In genomic region chr1:83999316-83999819, GRCh38 we compare ENCODE assay signal across 1 cellular context.
TF ChIP-seq lines count a peak whose summit lies in the region.

No MANE protein-coding gene starts in this region.

TF ChIP-seq in HepG2, 621 proteins besides CTCF, POLR2A, EP300 and RAD21 (continued from another document):
- TF ChIP-seq GABPB1 (CRISPR knock-in tag; IDR thresholded peaks at IDR 0.05) = 0 out of 2 replicates have a peak, but pooled peaks have one; percentile 8
- TF ChIP-seq ZNF12 (CRISPR knock-in tag; IDR thresholded peaks at IDR 0.05) = no peak
- no peak for TF ChIP-seq NFKB2 (CRISPR knock-in tag; IDR thresholded peaks at IDR 0.05; ENCODE audit: borderline replicate concordance)
- 0 out of 2 replicates have a peak, but pooled peaks have one; percentile 3 for TF ChIP-seq ZNF607 (CRISPR knock-in tag; IDR thresholded peaks at IDR 0.05; ENCODE audit: borderline replicate concordance)
- peak; percentile 5; the same call in 1 of the 2 replicates for TF ChIP-seq ZNF740 (CRISPR knock-in tag; IDR thresholded peaks at IDR 0.05)
- TF ChIP-seq KDM5B (CRISPR knock-in tag; IDR thresholded peaks at IDR 0.05; ENCODE audit: borderline replicate concordance) = peak; percentile 9; the same call in 1 of the 2 replicates
- TF ChIP-seq, protein P1, sequence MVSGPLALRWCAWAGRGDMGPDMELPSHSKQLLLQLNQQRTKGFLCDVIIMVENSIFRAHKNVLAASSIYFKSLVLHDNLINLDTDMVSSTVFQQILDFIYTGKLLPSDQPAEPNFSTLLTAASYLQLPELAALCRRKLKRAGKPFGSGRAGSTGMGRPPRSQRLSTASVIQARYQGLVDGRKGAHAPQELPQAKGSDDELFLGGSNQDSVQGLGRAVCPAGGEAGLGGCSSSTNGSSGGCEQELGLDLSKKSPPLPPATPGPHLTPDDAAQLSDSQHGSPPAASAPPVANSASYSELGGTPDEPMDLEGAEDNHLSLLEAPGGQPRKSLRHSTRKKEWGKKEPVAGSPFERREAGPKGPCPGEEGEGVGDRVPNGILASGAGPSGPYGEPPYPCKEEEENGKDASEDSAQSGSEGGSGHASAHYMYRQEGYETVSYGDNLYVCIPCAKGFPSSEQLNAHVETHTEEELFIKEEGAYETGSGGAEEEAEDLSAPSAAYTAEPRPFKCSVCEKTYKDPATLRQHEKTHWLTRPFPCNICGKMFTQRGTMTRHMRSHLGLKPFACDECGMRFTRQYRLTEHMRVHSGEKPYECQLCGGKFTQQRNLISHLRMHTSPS (CRISPR knock-in tag; IDR thresholded peaks at IDR 0.05; ENCODE audit: low read depth) = no peak
- no peak for TF ChIP-seq MAX (IDR thresholded peaks at IDR 0.05)
- TF ChIP-seq MTF2 (CRISPR knock-in tag; IDR thresholded peaks at IDR 0.05; ENCODE audit: borderline replicate concordance) = 0 out of 2 replicates have a peak, but pooled peaks have one; percentile 4
- peak; percentile 7; the same call in 1 of the 2 replicates for TF ChIP-seq ZMYM4 (CRISPR knock-in tag; IDR thresholded peaks at IDR 0.05)
- TF ChIP-seq, protein P2, sequence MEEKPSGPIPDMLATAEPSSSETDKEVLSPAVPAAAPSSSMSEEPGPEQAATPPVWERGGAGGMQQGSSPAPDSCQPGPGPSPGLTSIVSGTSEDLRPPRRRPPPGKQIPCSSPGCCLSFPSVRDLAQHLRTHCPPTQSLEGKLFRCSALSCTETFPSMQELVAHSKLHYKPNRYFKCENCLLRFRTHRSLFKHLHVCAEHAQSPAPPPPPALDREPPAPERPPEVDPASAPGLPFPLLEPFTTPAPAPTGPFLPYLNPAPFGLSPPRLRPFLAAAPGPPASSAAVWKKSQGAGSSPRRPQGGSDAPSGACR (CRISPR knock-in tag; IDR thresholded peaks at IDR 0.05) = no peak
- TF ChIP-seq ZBED4 (CRISPR knock-in tag; IDR thresholded peaks at IDR 0.05; ENCODE audit: borderline replicate concordance) = no peak
